ENCODE assay signal across 30 cellular contexts in genomic region chr1:90348934-90349333, GRCh38.
"Had no signal": no experiment of that assay in that cellular context is flagged by ENCODE, and none has a peak within 500 bp of the region (broad histone marks: within the 10 kb centered on the region; RNA-seq: fewer than 3 reads in every experiment).

No MANE protein-coding gene starts in this region.

- H3K27me3 ChIP-seq: ascending aorta, cardiac muscle cell had no signal

- H3K4me3 ChIP-seq: ascending aorta, cardiac muscle cell had no signal

- H3K36me3 ChIP-seq: ascending aorta, cardiac muscle cell, WERI-Rb-1 had no signal

- ATAC-seq: activated CD4-positive, alpha-beta T cell treated with anti-CD3 and anti-CD28 coated beads for 36 hours; activated CD4-positive, CD25-positive, alpha-beta regulatory T cell treated with anti-CD3 and anti-CD28 coated beads, Interleukin-2, amount 50 U/mL, for 24 hours; activated CD8-positive, alpha-beta memory T cell treated with anti-CD3 and anti-CD28 coated beads, Interleukin-2, amount 10 ng/mL, durations not matched to agents 7 days and 5 days; activated CD8-positive, alpha-beta T cell treated with anti-CD3 and anti-CD28 coated beads, Interleukin-2, amount 10 ng/mL, durations not matched to agents 7 days and 5 days; activated naive CD8-positive, alpha-beta T cell treated with anti-CD3 and anti-CD28 coated beads, Interleukin-2, amount 50 U/mL, for 24 hours; WTC11 had no signal

- H3K4me1 ChIP-seq: ascending aorta had no signal

- FAIRE-seq: bronchial epithelial cell had no signal

- DNase-seq: activated CD4-positive, alpha-beta memory T cell treated with anti-CD3 and anti-CD28 coated beads, Interleukin-2, amount 10 ng/mL, durations not matched to agents 7 days and 5 days; activated CD4-positive, alpha-beta T cell treated with anti-CD3 and anti-CD28 coated beads for 1 hour; activated CD4-positive, alpha-beta T cell treated with anti-CD3 and anti-CD28 coated beads for 36 hours; activated CD4-positive, alpha-beta T cell treated with anti-CD3 and anti-CD28 coated beads for 48 hours; activated CD4-positive, alpha-beta T cell treated with anti-CD3 and anti-CD28 coated beads, Interleukin-2, amount 10 ng/mL, durations not matched to agents 7 days and 5 days; activated CD4-positive, alpha-beta T cell treated with anti-CD3 and anti-CD28 coated beads, Interleukin-2, amount 50 U/mL, for 48 hours; activated CD4-positive, CD25-positive, alpha-beta regulatory T cell; activated CD8-positive, alpha-beta memory T cell treated with anti-CD3 and anti-CD28 coated beads for 24 hours; activated CD8-positive, alpha-beta memory T cell treated with anti-CD3 and anti-CD28 coated beads, Interleukin-2, amount 10 ng/mL, durations not matched to agents 7 days and 5 days; activated CD8-positive, alpha-beta memory T cell treated with anti-CD3 and anti-CD28 coated beads, Interleukin-2, amount 50 U/mL, for 48 hours; activated CD8-positive, alpha-beta T cell treated with anti-CD3 and anti-CD28 coated beads, Interleukin-2, amount 10 ng/mL, durations not matched to agents 7 days and 5 days; activated effector memory CD4-positive, alpha-beta T cell treated with Interleukin-2 at 50 U/mL for 16 hours; activated gamma-delta T cell; activated naive CD4-positive, alpha-beta T cell treated with anti-CD3 and anti-CD28 coated beads, Interleukin-2, amount 10 ng/mL, durations not matched to agents 7 days and 5 days; activated naive CD4-positive, alpha-beta T cell treated with Interleukin-2 at 50 U/mL for 16 hours; activated naive CD8-positive, alpha-beta T cell treated with anti-CD3 and anti-CD28 coated beads, Interleukin-2, amount 10 ng/mL, durations not matched to agents 7 days and 5 days; activated naive CD8-positive, alpha-beta T cell treated with anti-CD3 and anti-CD28 coated beads, Interleukin-2, amount 50 U/mL, for 24 hours; activated T-cell treated with anti-CD3 and anti-CD28 coated beads, Interleukin-2, amount 50 U/mL, for 24 hours; activated T-cell treated with anti-CD3 and anti-CD28 coated beads, Interleukin-2, amount 50 U/mL, for 48 hours; amygdala; caudate nucleus; cerebellar nuclear complex; T-helper 2 cell; T-helper 9 cell; WERI-Rb-1 had no signal

- H3K27ac ChIP-seq: ascending aorta, cardiac muscle cell, WERI-Rb-1 had no signal
